In genomic region chr3:158731938-158732855, GRCh38 we compare ENCODE assay signal across 8 cellular contexts. TPM values are rescaled to one million over a fixed set of nuclear protein-coding genes. Genes with fewer than 3 reads are reported as not detected.
DNase-seq lines count a peak whose midpoint lies in the region; ATAC-seq and TF ChIP-seq lines count a peak whose summit lies in the region.

A gene with protein sequence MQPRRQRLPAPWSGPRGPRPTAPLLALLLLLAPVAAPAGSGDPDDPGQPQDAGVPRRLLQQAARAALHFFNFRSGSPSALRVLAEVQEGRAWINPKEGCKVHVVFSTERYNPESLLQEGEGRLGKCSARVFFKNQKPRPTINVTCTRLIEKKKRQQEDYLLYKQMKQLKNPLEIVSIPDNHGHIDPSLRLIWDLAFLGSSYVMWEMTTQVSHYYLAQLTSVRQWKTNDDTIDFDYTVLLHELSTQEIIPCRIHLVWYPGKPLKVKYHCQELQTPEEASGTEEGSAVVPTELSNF (minus strand): TSS chr3:158732457. CDS start chr3:158732415, 42 bp downstream.

- H3K36me3 ChIP-seq in colonic mucosa = no peaks in the 10 kb centered on the region

- H3K4me3 ChIP-seq in colonic mucosa = peak within 1 kb of the TSS; percentile 67

- DNase-seq in AG20443 (ENCODE audit: low spot score) (peak; percentile 78), T-helper 17 cell (peak in 1 of 3 donors; percentile 19), colonic mucosa (peak; percentile 71), left lobe of liver (ENCODE audit: low spot score) (peak; percentile 78)
- peak; percentile 39 to 43 for DNase-seq in stimulated activated CD4-positive, alpha-beta T cell treated with anti-CD3 and anti-CD28 coated beads, Interleukin-2, amount 100 ng/mL, for 48 hours
- no peak for DNase-seq in effector CD4-positive, alpha-beta T cell

- no peaks in the 10 kb centered on the region for H3K27me3 Mint-ChIP-seq in T-helper 17 cell

- H3K4me1 ChIP-seq in colonic mucosa = peaks cover 9% of the 10 kb centered on the region

- intact Hi-C loops in colonic mucosa (cut with DNase I) = no loop called here

- H3K27ac Mint-ChIP-seq in T-helper 17 cell = no peak within 1 kb of the TSS

- peak within 1 kb of the TSS; percentile 57 to 80 for H3K9ac ChIP-seq in colonic mucosa (ENCODE audit: low read depth in 2 of 2, low read length in 2 of 2)

- H3K9me3 ChIP-seq in T-helper 17 cell (ENCODE audit: control insufficient read depth, low read length, poor library complexity, severe bottlenecking) = no peaks in the 10 kb centered on the region
- H3K9me3 ChIP-seq in colonic mucosa = no peaks in the 10 kb centered on the region

- no peak for TF ChIP-seq CTCF in colonic mucosa (IDR thresholded peaks at IDR 0.05)

- no peaks in the 10 kb centered on the region for H3K36me3 Mint-ChIP-seq in T-helper 17 cell (ENCODE audit: low read depth)

- peak within 1 kb of the TSS; percentile 77 for H3K4me3 Mint-ChIP-seq in T-helper 17 cell

- peak; percentile 76 for ATAC-seq in GM19035 (IDR thresholded peaks at IDR 0.05; ENCODE audit: unreplicated experiment)
- peak; percentile 79 for ATAC-seq in HG03139 (IDR thresholded peaks at IDR 0.05; ENCODE audit: unreplicated experiment)
- peak; percentile 56 for ATAC-seq in T-helper 17 cell
- peak; percentile 89 for ATAC-seq in left lobe of liver

- H3K27me3 ChIP-seq in colonic mucosa = no peaks in the 10 kb centered on the region

- H3K4me1 Mint-ChIP-seq in T-helper 17 cell = peaks cover 6% of the 10 kb centered on the region

- peak within 1 kb of the TSS; percentile 72 for H3K27ac ChIP-seq in colonic mucosa

RNA-seq across cellular contexts. Expression of the gene that starts here (rescaled TPM):
- total RNA-seq in T-helper 17 cell = not detected
- total RNA-seq in colonic mucosa = 10 to 100 TPM; 30.6 to 79.5 TPM
- 1.3 TPM for total RNA-seq in left lobe of liver

Comparison
In these comparisons a context has a peak if more than half of its experiments do, and no peak if none do; other contexts are left out.
1. RNA of the gene that starts here (total RNA-seq): 30.6 to 79.5 TPM in colonic mucosa; 1.3 TPM in left lobe of liver (single experiment) and not detected in T-helper 17 cell; every median in the first group is over 10 times any median in the second.
2. Peak in ATAC-seq in T-helper 17 cell; RNA of the gene not detected or under 1 TPM.
3. Peak in every context shown above with its lines, with median percentiles within 50 percentile points of each other: ATAC-seq.